In genomic region chr11:20729597-20730095, GRCh38 we compare ENCODE assay signal across 17 cellular contexts.
"Had no signal": no experiment of that assay in that cellular context is flagged by ENCODE, and none has a peak within 500 bp of the region (broad histone marks: within the 10 kb centered on the region; RNA-seq: fewer than 3 reads in every experiment).

No MANE protein-coding gene starts in this region.

- DNase-seq: activated CD4-positive, alpha-beta memory T cell treated with anti-CD3 and anti-CD28 coated beads for 36 hours; activated CD4-positive, alpha-beta T cell treated with anti-CD3 and anti-CD28 coated beads, Interleukin-2, amount 10 ng/mL, durations not matched to agents 7 days and 5 days; activated CD4-positive, CD25-positive, alpha-beta regulatory T cell; activated CD8-positive, alpha-beta memory T cell treated with anti-CD3 and anti-CD28 coated beads for 24 hours; activated effector memory CD4-positive, alpha-beta T cell treated with anti-CD3 and anti-CD28 coated beads, Interleukin-2, amount 50 U/mL, for 16 hours; activated naive CD4-positive, alpha-beta T cell treated with Interleukin-2 at 50 U/mL for 16 hours; activated T-cell treated with anti-CD3 and anti-CD28 coated beads, Interleukin-2, amount 50 U/mL, for 4 hours; amygdala; MM.1S; NCI-H1105; NCI-H1436; NCI-H1930; NCI-H345; NCI-H748 treated with DMSO at 0.1 percent for 48 hours; SK-N-SH; T-helper 1 cell had no signal

- ATAC-seq: activated naive CD4-positive, alpha-beta T cell treated with anti-CD3 and anti-CD28 coated beads, Interleukin-2, amount 50 U/mL, for 72 hours; activated T-cell treated with anti-CD3 and anti-CD28 coated beads, Interleukin-2, amount 50 U/mL, for 4 hours had no signal
